In genomic region chr10:13890617-13891541, GRCh38 we compare ENCODE assay signal across 8 cellular contexts.
DNase-seq lines count a peak whose midpoint lies in the region; ATAC-seq and TF ChIP-seq lines count a peak whose summit lies in the region.

No MANE protein-coding gene starts in this region.

- peaks cover 49% of the 10 kb centered on the region for H3K4me1 Mint-ChIP-seq in neural progenitor cell

- H3F3A ChIP-seq in neural progenitor cell (ENCODE audit: low read depth): peaks cover 18% of the 10 kb centered on the region

- H4K20me1 ChIP-seq in neural progenitor cell (ENCODE audit: low read depth): no peaks in the 10 kb centered on the region

- H3K36me3 Mint-ChIP-seq in neural progenitor cell: peaks cover 11% of the 10 kb centered on the region

- H3K4me2 ChIP-seq in neural progenitor cell: peak overlapping the region; percentile 84

- H3K9me3 ChIP-seq in neural progenitor cell (ENCODE audit: low read depth): no peaks in the 10 kb centered on the region

- DNase-seq in GM13977 (ENCODE audit: low spot score) (peak; percentile 34), fibroblast of the aortic adventitia (ENCODE audit: low read depth) (peak; percentile 67), neural progenitor cell (ENCODE audit: low spot score) (peak; percentile 62), DMS153 treated with DMSO at 0.1 percent for 48 hours (lab: John Stamatoyannopoulos, UW; ENCODE audit: unreplicated experiment) (no peak)
- DNase-seq in stimulated activated CD8-positive, alpha-beta memory T cell treated with anti-CD3 and anti-CD28 coated beads, Interleukin-4, amount 100 ng/mL, for 48 hours: no peak

- no peaks in the 10 kb centered on the region for H3K36me3 ChIP-seq in neural progenitor cell

- in situ Hi-C loops in GM13977 (cut with MboI; ENCODE audit: low pct_unique_long_range_greater_than_20kb, low sequenced_read_pairs, unreplicated experiment): no loop called here

- H3K27ac Mint-ChIP-seq in neural progenitor cell: peak overlapping the region; percentile 99

- peak overlapping the region; percentile 88 for H2AFZ ChIP-seq in neural progenitor cell (replicated peaks)

- peaks cover 7% of the 10 kb centered on the region for H3K27me3 ChIP-seq in neural progenitor cell

- ATAC-seq in SK-N-SH treated with all-trans-retinoic acid at 6 μM for 48 hours (peak; percentile 63), HG03175 (IDR thresholded peaks at IDR 0.05; ENCODE audit: unreplicated experiment) (no peak), HG03571 (IDR thresholded peaks at IDR 0.05; ENCODE audit: unreplicated experiment) (no peak)

- peaks cover 56% of the 10 kb centered on the region for H3K79me2 ChIP-seq in neural progenitor cell (ENCODE audit: low read depth)

- H3K27me3 Mint-ChIP-seq in neural progenitor cell (ENCODE audit: insufficient read depth, low read depth): peaks cover 12% of the 10 kb centered on the region

- H3K9ac ChIP-seq in neural progenitor cell: no peak overlapping the region

- no peaks in the 10 kb centered on the region for H3K9me3 Mint-ChIP-seq in neural progenitor cell

- peak overlapping the region; percentile 80 for H3K4me3 ChIP-seq in fibroblast of the aortic adventitia (ENCODE audit: low read depth, low read length)
- H3K4me3 ChIP-seq in neural progenitor cell: peak overlapping the region; percentile 65

- H3K27ac ChIP-seq in neural progenitor cell: no peak overlapping the region

- peaks cover 26% of the 10 kb centered on the region for H3K4me1 ChIP-seq in neural progenitor cell

- no peak for TF ChIP-seq CTCF in GM13977 (IDR thresholded peaks at IDR 0.05; ENCODE audit: extremely low read depth, insufficient read depth, missing control alignments)
- no peak for TF ChIP-seq CTCF in fibroblast of the aortic adventitia (IDR thresholded peaks at IDR 0.05; ENCODE audit: insufficient read depth, low read length)
- TF ChIP-seq CTCF in neural progenitor cell (IDR thresholded peaks at IDR 0.05): no peak

- peak overlapping the region; percentile 97 for H3K4me3 Mint-ChIP-seq in neural progenitor cell

TF ChIP-seq in SK-N-SH treated with all-trans-retinoic acid at 6 μM for 48 hours, 23 proteins besides CTCF, POLR2A, EP300 and RAD21:
- TF ChIP-seq PPARA (CRISPR knock-in tag; IDR thresholded peaks at IDR 0.05; ENCODE audit: borderline replicate concordance) (no peak), OSR1 (CRISPR knock-in tag; IDR thresholded peaks at IDR 0.05) (no peak), CSRNP3 (CRISPR knock-in tag; IDR thresholded peaks at IDR 0.05) (no peak), TSHZ2 (CRISPR knock-in tag; IDR thresholded peaks at IDR 0.05) (no peak), RARB (CRISPR knock-in tag; IDR thresholded peaks at IDR 0.05) (no peak), ZFP30 (CRISPR knock-in tag; IDR thresholded peaks at IDR 0.05) (no peak), ZNF70 (CRISPR knock-in tag; IDR thresholded peaks at IDR 0.05) (no peak), GLIS3 (CRISPR knock-in tag; IDR thresholded peaks at IDR 0.05) (no peak), TOX (CRISPR knock-in tag; IDR thresholded peaks at IDR 0.05; ENCODE audit: borderline replicate concordance) (no peak), ZNF565 (CRISPR knock-in tag; conservative IDR thresholded peaks at IDR 0.05; ENCODE audit: low read depth) (no peak), ARNTL (CRISPR knock-in tag; IDR thresholded peaks at IDR 0.05; ENCODE audit: borderline replicate concordance, low read depth) (no peak), ZNF8 (CRISPR knock-in tag; IDR thresholded peaks at IDR 0.05) (no peak), TCF4 (CRISPR knock-in tag; IDR thresholded peaks at IDR 0.05; ENCODE audit: borderline replicate concordance) (no peak), CREB5 (CRISPR knock-in tag; IDR thresholded peaks at IDR 0.05; ENCODE audit: low read depth) (no peak), ZFP3 (CRISPR knock-in tag; IDR thresholded peaks at IDR 0.05) (no peak), BACH2 (CRISPR knock-in tag; IDR thresholded peaks at IDR 0.05; ENCODE audit: borderline replicate concordance) (no peak), CSDC2 (CRISPR knock-in tag; IDR thresholded peaks at IDR 0.05) (no peak)

Comparison
In these comparisons a context has a peak if more than half of its experiments do, and no peak if none do; other contexts are left out.
1. DNase-seq: peak in GM13977 (single experiment), fibroblast of the aortic adventitia (single experiment) and neural progenitor cell (single experiment); none in DMS153 treated with DMSO at 0.1 percent for 48 hours (single experiment) and stimulated activated CD8-positive, alpha-beta memory T cell treated with anti-CD3 and anti-CD28 coated beads, Interleukin-4, amount 100 ng/mL, for 48 hours (single experiment).